ENCODE assay signal across 1 cellular context in genomic region chr17:4950075-4950756, GRCh38.
A peak's percentile ranks its signal among the peaks of the same experiment; 100 is the strongest.
TF ChIP-seq lines count a peak whose summit lies in the region.

No MANE protein-coding gene starts in this region.

TF ChIP-seq in HepG2, 621 proteins besides CTCF, POLR2A, EP300 and RAD21 (continued from another document and continues in another):
- no peak for TF ChIP-seq ZNF646 (CRISPR knock-in tag; IDR thresholded peaks at IDR 0.05)
- TF ChIP-seq BATF2 (CRISPR knock-in tag; IDR thresholded peaks at IDR 0.05), result no peak
- TF ChIP-seq POLR2AphosphoS5 (IDR thresholded peaks at IDR 0.05; ENCODE audit: low read depth, low read length), result peak; percentile 40; the same call in 1 of the 2 replicates
- no peak for TF ChIP-seq ZBTB7B (CRISPR knock-in tag; IDR thresholded peaks at IDR 0.05)
- TF ChIP-seq ZNF784 (CRISPR knock-in tag; IDR thresholded peaks at IDR 0.05; ENCODE audit: borderline replicate concordance), result 0 out of 2 replicates have a peak, but pooled peaks have one; percentile 32
- TF ChIP-seq ZNF816 (CRISPR knock-in tag; IDR thresholded peaks at IDR 0.05; ENCODE audit: borderline replicate concordance), result 0 out of 2 replicates have a peak, but pooled peaks have one; percentile 14
- TF ChIP-seq TCF12 (IDR thresholded peaks at IDR 0.05), result no peak
- TF ChIP-seq TCF12 (CRISPR knock-in tag; IDR thresholded peaks at IDR 0.05), result 0 out of 2 replicates have a peak, but pooled peaks have one; percentile 48
- 0 out of 2 replicates have a peak, but pooled peaks have one; percentile 45 for TF ChIP-seq NFATC3 (CRISPR knock-in tag; IDR thresholded peaks at IDR 0.05)
- peak; percentile 69 for TF ChIP-seq FOSL2 (CRISPR knock-in tag; IDR thresholded peaks at IDR 0.05)
- TF ChIP-seq ZNF574 (CRISPR knock-in tag; IDR thresholded peaks at IDR 0.05), result peak; percentile 2; the same call in 1 of the 2 replicates
- peak; percentile 62 for TF ChIP-seq ZFX (CRISPR knock-in tag; IDR thresholded peaks at IDR 0.05; ENCODE audit: low read depth)
- 0 out of 2 replicates have a peak, but pooled peaks have one; percentile 4 for TF ChIP-seq HES4 (CRISPR knock-in tag; IDR thresholded peaks at IDR 0.05; ENCODE audit: borderline replicate concordance)
- 0 out of 2 replicates have a peak, but pooled peaks have one; percentile 16 for TF ChIP-seq REL (CRISPR knock-in tag; conservative IDR thresholded peaks at IDR 0.05)
- peak; percentile 70 for TF ChIP-seq UBTF (CRISPR knock-in tag; IDR thresholded peaks at IDR 0.05)
- TF ChIP-seq KDM2A (CRISPR knock-in tag; IDR thresholded peaks at IDR 0.05; ENCODE audit: borderline replicate concordance, low read depth), result peak; percentile 34; the same call in 1 of the 2 replicates
- peak; percentile 78 for TF ChIP-seq MXD1 (CRISPR knock-in tag; IDR thresholded peaks at IDR 0.05)
- TF ChIP-seq CENPT (CRISPR knock-in tag; IDR thresholded peaks at IDR 0.05; ENCODE audit: low read depth), result peak; percentile 37; the same call in 1 of the 2 replicates
- peak; percentile 58 for TF ChIP-seq AGO2 (optimal IDR thresholded peaks at IDR 0.05; ENCODE audit: low read depth, low read length)
- 0 out of 2 replicates have a peak, but pooled peaks have one; percentile 3 for TF ChIP-seq KAT8 (CRISPR knock-in tag; IDR thresholded peaks at IDR 0.05)
- TF ChIP-seq DZIP1 (CRISPR knock-in tag; IDR thresholded peaks at IDR 0.05), result 0 out of 2 replicates have a peak, but pooled peaks have one; percentile 22
- no peak for TF ChIP-seq ZSCAN29 (CRISPR knock-in tag; conservative IDR thresholded peaks at IDR 0.05)
- peak; percentile 40; the same call in 1 of the 2 replicates for TF ChIP-seq SAP130 (CRISPR knock-in tag; IDR thresholded peaks at IDR 0.05; ENCODE audit: low read depth)
- TF ChIP-seq RBM39 (IDR thresholded peaks at IDR 0.05; ENCODE audit: low read depth, low read length, poor library complexity, severe bottlenecking), result no peak
- TF ChIP-seq TAF1 (CRISPR knock-in tag; IDR thresholded peaks at IDR 0.05), result peak; percentile 62
- TF ChIP-seq SPEN (CRISPR knock-in tag; IDR thresholded peaks at IDR 0.05; ENCODE audit: low read depth), result peak; percentile 12; the same call in 1 of the 2 replicates
- TF ChIP-seq POLR2AphosphoS2 (IDR thresholded peaks at IDR 0.05; ENCODE audit: low read depth, low read length), result no peak
- no peak for TF ChIP-seq ZNF101 (CRISPR knock-in tag; IDR thresholded peaks at IDR 0.05; ENCODE audit: borderline replicate concordance, low read depth)
- TF ChIP-seq HOXD1 (CRISPR knock-in tag; IDR thresholded peaks at IDR 0.05), result 0 out of 2 replicates have a peak, but pooled peaks have one; percentile 17
- peak; percentile 52 for TF ChIP-seq ASH2L (IDR thresholded peaks at IDR 0.05; ENCODE audit: insufficient read length, low read depth, low read length)
- TF ChIP-seq ZKSCAN1 (IDR thresholded peaks at IDR 0.05; ENCODE audit: low read length), result no peak
- 0 out of 2 replicates have a peak, but pooled peaks have one; percentile 2 for TF ChIP-seq MED1 (CRISPR knock-in tag; IDR thresholded peaks at IDR 0.05)
- TF ChIP-seq RFX1 (IDR thresholded peaks at IDR 0.05), result no peak
- TF ChIP-seq ZNF619 (CRISPR knock-in tag; IDR thresholded peaks at IDR 0.05), result 0 out of 2 replicates have a peak, but pooled peaks have one; percentile 15
- TF ChIP-seq RNF2 (conservative IDR thresholded peaks at IDR 0.05; ENCODE audit: low read depth), result no peak
- TF ChIP-seq KDM3A (CRISPR knock-in tag; IDR thresholded peaks at IDR 0.05; ENCODE audit: low read depth), result no peak
- TF ChIP-seq IRF1 (CRISPR knock-in tag; IDR thresholded peaks at IDR 0.05; ENCODE audit: low read depth), result 0 out of 2 replicates have a peak, but pooled peaks have one; percentile 22
- TF ChIP-seq HNRNPLL (IDR thresholded peaks at IDR 0.05; ENCODE audit: low read depth, low read length, poor library complexity, severe bottlenecking), result no peak
- no peak for TF ChIP-seq KDM4B (CRISPR knock-in tag; IDR thresholded peaks at IDR 0.05)
- peak; percentile 7 for TF ChIP-seq HNRNPK (IDR thresholded peaks at IDR 0.05; ENCODE audit: low read depth, low read length, poor library complexity, severe bottlenecking)
- TF ChIP-seq AHR (CRISPR knock-in tag; IDR thresholded peaks at IDR 0.05), result peak; percentile 32; the same call in 1 of the 2 replicates
- peak; percentile 58; the same call in 1 of the 2 replicates for TF ChIP-seq SNAI1 (CRISPR knock-in tag; IDR thresholded peaks at IDR 0.05; ENCODE audit: borderline replicate concordance)
- TF ChIP-seq ATF4 (CRISPR knock-in tag; IDR thresholded peaks at IDR 0.05), result no peak; a peak in 1 of 4 replicates
- TF ChIP-seq ZNF274 (CRISPR knock-in tag; IDR thresholded peaks at IDR 0.05), result no peak; the same call in 1 of the 2 replicates
- TF ChIP-seq ZNF598 (CRISPR knock-in tag; IDR thresholded peaks at IDR 0.05; ENCODE audit: borderline replicate concordance), result peak; percentile 43; the same call in 1 of the 2 replicates
